ENCODE assay signal across 21 cellular contexts in the genomic region with DNA sequence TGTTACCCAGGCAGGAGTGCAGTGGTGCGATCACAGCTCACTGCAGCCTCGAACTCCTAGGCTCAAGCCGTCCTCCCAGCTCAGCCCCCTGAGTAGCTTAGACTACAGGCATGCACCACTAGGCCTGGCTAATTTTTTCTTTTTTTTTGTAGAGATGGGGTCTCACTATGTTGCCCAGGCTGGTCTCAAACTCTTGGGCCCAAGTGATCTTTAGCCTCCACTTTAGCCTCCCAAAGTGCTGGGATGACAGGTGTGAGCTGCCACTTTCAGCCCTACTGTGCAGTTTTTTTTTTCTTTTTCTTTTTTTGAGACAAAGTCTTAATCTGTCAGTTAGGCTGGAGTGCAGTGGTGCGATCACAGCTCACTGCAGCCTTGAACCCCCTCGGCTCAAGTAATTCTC.
DNase-seq lines count a peak whose midpoint lies in the region; ATAC-seq, FAIRE-seq and TF ChIP-seq lines count a peak whose summit lies in the region.
"Had no signal": no experiment of that assay in that cellular context is flagged by ENCODE, and none has a peak within 500 bp of the region (broad histone marks: within the 10 kb centered on the region; RNA-seq: fewer than 3 reads in every experiment).

No MANE protein-coding gene starts in this region.

- H3K4ac ChIP-seq in mesenchymal stem cell (ENCODE audit: low read depth in 1 of 2, low read length in 2 of 2): no peak overlapping the region

- H3K9me3 ChIP-seq in HepG2 (ENCODE audit: low read length): no peaks in the 10 kb centered on the region
- no peaks in the 10 kb centered on the region for H3K9me3 ChIP-seq in right lobe of liver
- H3K9me3 ChIP-seq in KOPT-K1 (ENCODE audit: insufficient read depth, low read length, poor library complexity, severe bottlenecking): no peaks in the 10 kb centered on the region
- H3K9me3 ChIP-seq in mesenchymal stem cell (ENCODE audit: control insufficient read depth, low read length): no peaks in the 10 kb centered on the region
- no peaks in the 10 kb centered on the region for H3K9me3 ChIP-seq in pancreas
- H3K9me3 ChIP-seq: A549 had no signal

- H3K27me3 Mint-ChIP-seq in activated CD8-positive, alpha-beta T cell treated with anti-CD3 and anti-CD28 coated beads for 36 hours: no peaks in the 10 kb centered on the region
- H3K27me3 Mint-ChIP-seq: B cell; CD4-positive, CD25-positive, alpha-beta regulatory T cell had no signal

- peak overlapping the region; percentile 62 for H2AK5ac ChIP-seq in mesenchymal stem cell (ENCODE audit: low read length, severe bottlenecking)

- H3K79me1 ChIP-seq in mesenchymal stem cell (replicated peaks; ENCODE audit: low read length, poor library complexity, severe bottlenecking): peaks cover 55% of the 10 kb centered on the region

- H3K27me3 ChIP-seq in HepG2 (ENCODE audit: control insufficient read depth in 1 of 2, insufficient read depth in 2 of 2, low read length in 2 of 2) (no peaks in the 10 kb centered on the region), right lobe of liver (no peaks in the 10 kb centered on the region), mesenchymal stem cell (ENCODE audit: control insufficient read depth in 1 of 2, insufficient read depth in 1 of 2, low read length in 2 of 2) (no peaks in the 10 kb centered on the region), pancreas (no peaks in the 10 kb centered on the region)

- no peaks in the 10 kb centered on the region for H3K4me1 ChIP-seq in HepG2 (ENCODE audit: insufficient read depth, low read length)
- no peaks in the 10 kb centered on the region for H3K4me1 ChIP-seq in right lobe of liver
- H3K4me1 ChIP-seq in mesenchymal stem cell (ENCODE audit: control insufficient read depth, insufficient read depth, low read depth, low read length): peaks cover 50% of the 10 kb centered on the region
- H3K4me1 ChIP-seq in pancreas: no peaks in the 10 kb centered on the region

- no TSS peak for BruUV-seq in HepG2 (replicated peaks; lab: Mats Ljungman, UMichigan)

- peaks cover 19% of the 10 kb centered on the region for H3K36me3 Mint-ChIP-seq in activated CD8-positive, alpha-beta T cell treated with anti-CD3 and anti-CD28 coated beads for 36 hours (ENCODE audit: low read depth)

- TF ChIP-seq POLR2A in HepG2 (IDR thresholded peaks at IDR 0.05; ENCODE audit: insufficient read depth in 1 of 2, low read depth in 2 of 2, low read length in 2 of 2) (no peak), right lobe of liver (IDR thresholded peaks at IDR 0.05) (no peak)

- H3K9ac ChIP-seq in HepG2 (ENCODE audit: insufficient read depth, low read depth, low read length): no peak overlapping the region
- H3K9ac ChIP-seq in mesenchymal stem cell (ENCODE audit: low read length): no peak overlapping the region
- H3K9ac ChIP-seq: KMS-11 had no signal

- H3K14ac ChIP-seq in mesenchymal stem cell (ENCODE audit: low read length in 2 of 2): no peak overlapping the region

- H3K18ac ChIP-seq in mesenchymal stem cell (ENCODE audit: low read depth in 1 of 2, low read length in 2 of 2): no peak overlapping the region

- ATAC-seq in HepG2 (no peak), right lobe of liver (no peak), pancreas (no peak)
- no peak for ATAC-seq in activated CD8-positive, alpha-beta T cell treated with anti-CD3 and anti-CD28 coated beads for 36 hours

- H3K4me3 Mint-ChIP-seq in activated CD8-positive, alpha-beta T cell treated with anti-CD3 and anti-CD28 coated beads for 36 hours: no peak overlapping the region
- H3K4me3 Mint-ChIP-seq: B cell; CD4-positive, CD25-positive, alpha-beta regulatory T cell; H9 had no signal

- H3K23ac ChIP-seq in mesenchymal stem cell (ENCODE audit: low read length in 2 of 2): no peak overlapping the region

- H3K9me3 Mint-ChIP-seq in activated CD8-positive, alpha-beta T cell treated with anti-CD3 and anti-CD28 coated beads for 36 hours: no peaks in the 10 kb centered on the region
- H3K9me3 Mint-ChIP-seq: CD4-positive, CD25-positive, alpha-beta regulatory T cell; H9 had no signal

- TF ChIP-seq RAD21 in HepG2 (CRISPR knock-in tag; IDR thresholded peaks at IDR 0.05): no peak

- no peak overlapping the region for H3K4me3 ChIP-seq in HepG2 (replicated peaks in 1 of 3; ENCODE audit: insufficient read depth in 1 of 3, low read depth in 2 of 3, low read length in 3 of 3)
- H3K4me3 ChIP-seq in right lobe of liver: no peak overlapping the region
- no peak overlapping the region for H3K4me3 ChIP-seq in mesenchymal stem cell (ENCODE audit: insufficient read depth in 1 of 2, low read depth in 1 of 2, low read length in 2 of 2)
- no peak overlapping the region for H3K4me3 ChIP-seq in pancreas
- H3K4me3 ChIP-seq: A549 had no signal

- H3K36me3 ChIP-seq in HepG2 (replicated peaks in 1 of 2; ENCODE audit: control insufficient read depth in 1 of 2, insufficient read depth in 2 of 2, low read length in 2 of 2) (peaks cover 3 to 23% of the 10 kb centered on the region in 2 experiments; a peak in 3 of 5 replicates), right lobe of liver (peaks cover 0 to 4% (median 0%) of the 10 kb centered on the region in 4 donors), KOPT-K1 (ENCODE audit: insufficient read depth, low read length) (peaks cover 94% of the 10 kb centered on the region), mesenchymal stem cell (ENCODE audit: control insufficient read depth in 1 of 2, insufficient read depth in 2 of 2, low read depth in 1 of 2, low read length in 2 of 2) (peaks cover 30 to 75% of the 10 kb centered on the region in 2 experiments), pancreas (peaks cover 0 to 4% (median 0%) of the 10 kb centered on the region in 3 donors)

- no peak overlapping the region for H2BK120ac ChIP-seq in mesenchymal stem cell (ENCODE audit: low read depth, low read length)

- in situ Hi-C loops in HepG2 (cut with HindIII; ENCODE audit: extremely low pct_ligation_motif_present, low pct_unique_long_range_greater_than_20kb): no loop called here

- H3K4me1 Mint-ChIP-seq in activated CD8-positive, alpha-beta T cell treated with anti-CD3 and anti-CD28 coated beads for 36 hours (ENCODE audit: low read depth): peaks cover 14% of the 10 kb centered on the region

- DNase-seq in HepG2 (ENCODE audit: low spot score) (no peak), right lobe of liver (no peak), mesenchymal stem cell (no peak), pancreas (no peak), hepatic stellate cell (ENCODE audit: low spot score) (no peak)
- DNase-seq in activated CD8-positive, alpha-beta T cell treated with anti-CD3 and anti-CD28 coated beads for 36 hours: no peak
- DNase-seq: CD4-positive, CD25-positive, alpha-beta regulatory T cell; COR-L47; DMS79 treated with DMSO at 0.1 percent for 48 hours; H9; NCI-H1417; NCI-H1694 treated with DMSO at 0.1 percent for 48 hours; NCI-H2081 treated with DMSO at 0.1 percent for 48 hours; NCI-H2171 treated with DMSO at 0.1 percent for 48 hours; NCI-H524 treated with DMSO at 0.1 percent for 48 hours; NCI-H82 had no signal

- no peak overlapping the region for H3K27ac Mint-ChIP-seq in activated CD8-positive, alpha-beta T cell treated with anti-CD3 and anti-CD28 coated beads for 36 hours
- H3K27ac Mint-ChIP-seq: B cell had no signal

- intact Hi-C loops in HepG2 (cut with micrococcal nuclease; ENCODE audit: unreplicated experiment): no loop called here
- intact Hi-C loops in right lobe of liver (cut with DNase I): no loop called here
- intact Hi-C loops in pancreas (cut with DNase I): no loop called here
- intact Hi-C loops in activated CD8-positive, alpha-beta T cell treated with anti-CD3 and anti-CD28 coated beads for 36 hours (cut with micrococcal nuclease): no loop called here

- H3K79me2 ChIP-seq in HepG2 (ENCODE audit: insufficient read depth, low read length): peaks cover 2% of the 10 kb centered on the region

- FAIRE-seq in HepG2 (lab: Jason Lieb, UNC): no peak
- no peak for FAIRE-seq in pancreas (lab: Jason Lieb, UNC)
- FAIRE-seq: A549 had no signal

- TF ChIP-seq CTCF in HepG2 (CRISPR knock-in tag; IDR thresholded peaks at IDR 0.05) (no peak), right lobe of liver (IDR thresholded peaks at IDR 0.05) (no peak), pancreas (IDR thresholded peaks at IDR 0.05) (no peak)
- no peak for TF ChIP-seq CTCF in activated CD8-positive, alpha-beta T cell treated with anti-CD3 and anti-CD28 coated beads for 36 hours (IDR thresholded peaks at IDR 0.05)

- TF ChIP-seq EP300 in HepG2 (IDR thresholded peaks at IDR 0.05; ENCODE audit: low read depth in 2 of 2, low read length in 2 of 2) (no peak), HepG2 (CRISPR knock-in tag; IDR thresholded peaks at IDR 0.05; ENCODE audit: borderline replicate concordance) (no peak)

- H4K20me1 ChIP-seq in HepG2 (ENCODE audit: insufficient read depth, low read length): no peaks in the 10 kb centered on the region; the same call in 1 of the 2 replicates

- H2BK5ac ChIP-seq in mesenchymal stem cell (ENCODE audit: low read depth, low read length, poor library complexity, severe bottlenecking): no peak overlapping the region

- no peak overlapping the region for H2BK12ac ChIP-seq in mesenchymal stem cell (ENCODE audit: low read length in 2 of 2)

- H2AFZ ChIP-seq in HepG2 (ENCODE audit: low read length) (no peak overlapping the region), mesenchymal stem cell (ENCODE audit: low read depth, low read length) (no peak overlapping the region)

- H3K27ac ChIP-seq in HepG2 (ENCODE audit: extremely low read length, insufficient read depth, low read length) (no peak overlapping the region), right lobe of liver (no peak overlapping the region), KOPT-K1 (ENCODE audit: low read depth, low read length, poor library complexity, severe bottlenecking) (peak overlapping the region; percentile 24), mesenchymal stem cell (ENCODE audit: low read length, poor library complexity, severe bottlenecking) (no peak overlapping the region), pancreas (no peak overlapping the region)
- H3K27ac ChIP-seq: HL-60, KMS-11 had no signal

- WGBS in HepG2 (ENCODE audit: low lambda C conversion rate): 94% methylated on average over 5 of the region's 5 CpGs
- WGBS in right lobe of liver (ENCODE audit: insufficient coverage, low coverage, low lambda C conversion rate, missing lambda C conversion rate): 92% methylated on average over 2 of the region's 5 CpGs
- WGBS in mesenchymal stem cell: 99% methylated on average over 5 of the region's 5 CpGs
- WGBS in pancreas, 2 donors: 95 to 97% methylated on average over 5 of the region's 5 CpGs

- no peak overlapping the region for H4K8ac ChIP-seq in mesenchymal stem cell (ENCODE audit: low read length)

- POLR2A ChIA-PET in HepG2 (lab: Yijun Ruan, JAX): no interaction called here
- POLR2A ChIA-PET in activated CD8-positive, alpha-beta T cell treated with anti-CD3 and anti-CD28 coated beads for 36 hours (lab: Charles Lee): no interaction called here

- CTCF ChIA-PET in HepG2 (lab: Yijun Ruan, JAX; ENCODE audit: low intra/inter-chr PET ratio, low total read pairs): no interaction called here
- CTCF ChIA-PET in activated CD8-positive, alpha-beta T cell treated with anti-CD3 and anti-CD28 coated beads for 36 hours (lab: Charles Lee): interaction anchor here (0.8 kb wide), 1 partner anchor 17 kb away, joined by 3 read pairs; no protein-coding TSS in a partner anchor

- no peak overlapping the region for H4K91ac ChIP-seq in mesenchymal stem cell (ENCODE audit: low read length)

- H3K4me2 ChIP-seq in HepG2 (ENCODE audit: low read depth, low read length) (no peak overlapping the region), mesenchymal stem cell (ENCODE audit: low read length, poor library complexity, severe bottlenecking) (no peak overlapping the region)
- H3K4me2 ChIP-seq: KMS-11 had no signal

- no peak overlapping the region for H2BK15ac ChIP-seq in mesenchymal stem cell (ENCODE audit: low read depth, poor library complexity, severe bottlenecking)
